ENCODE assay signal across 1 cellular context in the genomic region with DNA sequence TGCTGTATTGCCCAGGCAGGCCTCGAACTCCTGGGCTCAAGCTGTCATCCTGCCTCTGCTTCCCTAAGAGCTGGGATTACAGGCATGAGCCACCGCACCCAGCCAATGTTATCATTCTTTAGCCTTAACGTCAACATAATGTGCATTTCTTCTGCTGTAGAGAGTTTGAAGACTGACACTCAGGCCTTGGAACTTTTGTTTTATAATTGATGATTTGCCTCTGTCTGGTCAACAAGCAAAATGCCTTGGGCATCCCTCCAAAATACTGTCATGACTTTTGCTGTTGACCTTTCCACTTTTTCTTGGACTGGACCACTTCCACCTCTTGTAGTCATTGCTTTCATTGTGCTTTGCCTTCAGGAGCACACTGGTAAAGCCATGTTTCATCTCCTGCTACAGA.
TF ChIP-seq lines count a peak whose summit lies in the region.

No MANE protein-coding gene starts in this region.

TF ChIP-seq in GM12878, 131 proteins besides CTCF, POLR2A, EP300 and RAD21 (continued from another document):
- TF ChIP-seq, protein P1, sequence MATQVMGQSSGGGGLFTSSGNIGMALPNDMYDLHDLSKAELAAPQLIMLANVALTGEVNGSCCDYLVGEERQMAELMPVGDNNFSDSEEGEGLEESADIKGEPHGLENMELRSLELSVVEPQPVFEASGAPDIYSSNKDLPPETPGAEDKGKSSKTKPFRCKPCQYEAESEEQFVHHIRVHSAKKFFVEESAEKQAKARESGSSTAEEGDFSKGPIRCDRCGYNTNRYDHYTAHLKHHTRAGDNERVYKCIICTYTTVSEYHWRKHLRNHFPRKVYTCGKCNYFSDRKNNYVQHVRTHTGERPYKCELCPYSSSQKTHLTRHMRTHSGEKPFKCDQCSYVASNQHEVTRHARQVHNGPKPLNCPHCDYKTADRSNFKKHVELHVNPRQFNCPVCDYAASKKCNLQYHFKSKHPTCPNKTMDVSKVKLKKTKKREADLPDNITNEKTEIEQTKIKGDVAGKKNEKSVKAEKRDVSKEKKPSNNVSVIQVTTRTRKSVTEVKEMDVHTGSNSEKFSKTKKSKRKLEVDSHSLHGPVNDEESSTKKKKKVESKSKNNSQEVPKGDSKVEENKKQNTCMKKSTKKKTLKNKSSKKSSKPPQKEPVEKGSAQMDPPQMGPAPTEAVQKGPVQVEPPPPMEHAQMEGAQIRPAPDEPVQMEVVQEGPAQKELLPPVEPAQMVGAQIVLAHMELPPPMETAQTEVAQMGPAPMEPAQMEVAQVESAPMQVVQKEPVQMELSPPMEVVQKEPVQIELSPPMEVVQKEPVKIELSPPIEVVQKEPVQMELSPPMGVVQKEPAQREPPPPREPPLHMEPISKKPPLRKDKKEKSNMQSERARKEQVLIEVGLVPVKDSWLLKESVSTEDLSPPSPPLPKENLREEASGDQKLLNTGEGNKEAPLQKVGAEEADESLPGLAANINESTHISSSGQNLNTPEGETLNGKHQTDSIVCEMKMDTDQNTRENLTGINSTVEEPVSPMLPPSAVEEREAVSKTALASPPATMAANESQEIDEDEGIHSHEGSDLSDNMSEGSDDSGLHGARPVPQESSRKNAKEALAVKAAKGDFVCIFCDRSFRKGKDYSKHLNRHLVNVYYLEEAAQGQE (IDR thresholded peaks at IDR 0.05; ENCODE audit: low read depth, low read length) = no peak
- TF ChIP-seq, protein P2, sequence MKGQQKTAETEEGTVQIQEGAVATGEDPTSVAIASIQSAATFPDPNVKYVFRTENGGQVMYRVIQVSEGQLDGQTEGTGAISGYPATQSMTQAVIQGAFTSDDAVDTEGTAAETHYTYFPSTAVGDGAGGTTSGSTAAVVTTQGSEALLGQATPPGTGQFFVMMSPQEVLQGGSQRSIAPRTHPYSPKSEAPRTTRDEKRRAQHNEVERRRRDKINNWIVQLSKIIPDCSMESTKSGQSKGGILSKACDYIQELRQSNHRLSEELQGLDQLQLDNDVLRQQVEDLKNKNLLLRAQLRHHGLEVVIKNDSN (IDR thresholded peaks at IDR 0.05; ENCODE audit: borderline replicate concordance, extremely low read length, insufficient read depth, low read depth, low read length) = no peak
- TF ChIP-seq, protein P3, sequence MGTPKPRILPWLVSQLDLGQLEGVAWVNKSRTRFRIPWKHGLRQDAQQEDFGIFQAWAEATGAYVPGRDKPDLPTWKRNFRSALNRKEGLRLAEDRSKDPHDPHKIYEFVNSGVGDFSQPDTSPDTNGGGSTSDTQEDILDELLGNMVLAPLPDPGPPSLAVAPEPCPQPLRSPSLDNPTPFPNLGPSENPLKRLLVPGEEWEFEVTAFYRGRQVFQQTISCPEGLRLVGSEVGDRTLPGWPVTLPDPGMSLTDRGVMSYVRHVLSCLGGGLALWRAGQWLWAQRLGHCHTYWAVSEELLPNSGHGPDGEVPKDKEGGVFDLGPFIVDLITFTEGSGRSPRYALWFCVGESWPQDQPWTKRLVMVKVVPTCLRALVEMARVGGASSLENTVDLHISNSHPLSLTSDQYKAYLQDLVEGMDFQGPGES (IDR thresholded peaks at IDR 0.05) = no peak
- no peak for TF ChIP-seq CREM (IDR thresholded peaks at IDR 0.05; ENCODE audit: low read depth)
- TF ChIP-seq, protein P4, sequence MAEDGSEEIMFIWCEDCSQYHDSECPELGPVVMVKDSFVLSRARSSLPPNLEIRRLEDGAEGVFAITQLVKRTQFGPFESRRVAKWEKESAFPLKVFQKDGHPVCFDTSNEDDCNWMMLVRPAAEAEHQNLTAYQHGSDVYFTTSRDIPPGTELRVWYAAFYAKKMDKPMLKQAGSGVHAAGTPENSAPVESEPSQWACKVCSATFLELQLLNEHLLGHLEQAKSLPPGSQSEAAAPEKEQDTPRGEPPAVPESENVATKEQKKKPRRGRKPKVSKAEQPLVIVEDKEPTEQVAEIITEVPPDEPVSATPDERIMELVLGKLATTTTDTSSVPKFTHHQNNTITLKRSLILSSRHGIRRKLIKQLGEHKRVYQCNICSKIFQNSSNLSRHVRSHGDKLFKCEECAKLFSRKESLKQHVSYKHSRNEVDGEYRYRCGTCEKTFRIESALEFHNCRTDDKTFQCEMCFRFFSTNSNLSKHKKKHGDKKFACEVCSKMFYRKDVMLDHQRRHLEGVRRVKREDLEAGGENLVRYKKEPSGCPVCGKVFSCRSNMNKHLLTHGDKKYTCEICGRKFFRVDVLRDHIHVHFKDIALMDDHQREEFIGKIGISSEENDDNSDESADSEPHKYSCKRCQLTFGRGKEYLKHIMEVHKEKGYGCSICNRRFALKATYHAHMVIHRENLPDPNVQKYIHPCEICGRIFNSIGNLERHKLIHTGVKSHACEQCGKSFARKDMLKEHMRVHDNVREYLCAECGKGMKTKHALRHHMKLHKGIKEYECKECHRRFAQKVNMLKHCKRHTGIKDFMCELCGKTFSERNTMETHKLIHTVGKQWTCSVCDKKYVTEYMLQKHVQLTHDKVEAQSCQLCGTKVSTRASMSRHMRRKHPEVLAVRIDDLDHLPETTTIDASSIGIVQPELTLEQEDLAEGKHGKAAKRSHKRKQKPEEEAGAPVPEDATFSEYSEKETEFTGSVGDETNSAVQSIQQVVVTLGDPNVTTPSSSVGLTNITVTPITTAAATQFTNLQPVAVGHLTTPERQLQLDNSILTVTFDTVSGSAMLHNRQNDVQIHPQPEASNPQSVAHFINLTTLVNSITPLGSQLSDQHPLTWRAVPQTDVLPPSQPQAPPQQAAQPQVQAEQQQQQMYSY (CRISPR knock-in tag; IDR thresholded peaks at IDR 0.05) = no peak
- TF ChIP-seq CBFB (IDR thresholded peaks at IDR 0.05; ENCODE audit: low read depth) = no peak
- TF ChIP-seq POU2F2 (IDR thresholded peaks at IDR 0.05; ENCODE audit: borderline replicate concordance, low read depth, low read length) = no peak
